ENCODE assay signal across 1 cellular context in the genomic region with DNA sequence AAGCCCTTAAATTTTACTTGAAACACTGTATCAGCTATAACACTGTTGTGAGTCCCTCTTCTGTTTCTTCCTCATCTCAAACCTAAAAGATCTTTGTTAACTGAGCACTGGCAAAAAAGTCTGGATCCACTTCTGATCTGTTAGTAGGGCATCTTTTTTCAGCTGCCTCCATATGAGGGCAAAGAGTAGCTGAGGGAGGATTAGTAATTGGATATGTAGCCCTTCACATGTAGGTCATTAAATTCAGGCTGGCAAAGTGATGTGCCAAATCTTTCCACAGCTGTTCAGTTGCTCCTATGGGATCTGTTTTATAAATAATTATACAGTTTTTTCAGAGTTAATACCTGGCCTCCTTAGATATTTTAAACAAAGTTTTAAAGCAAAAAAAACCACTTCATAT.
TF ChIP-seq lines count a peak whose summit lies in the region.

No MANE protein-coding gene starts in this region.

TF ChIP-seq in HCT116, 20 proteins besides CTCF, POLR2A, EP300 and RAD21 (continued from another document):
- TF ChIP-seq, protein P1, sequence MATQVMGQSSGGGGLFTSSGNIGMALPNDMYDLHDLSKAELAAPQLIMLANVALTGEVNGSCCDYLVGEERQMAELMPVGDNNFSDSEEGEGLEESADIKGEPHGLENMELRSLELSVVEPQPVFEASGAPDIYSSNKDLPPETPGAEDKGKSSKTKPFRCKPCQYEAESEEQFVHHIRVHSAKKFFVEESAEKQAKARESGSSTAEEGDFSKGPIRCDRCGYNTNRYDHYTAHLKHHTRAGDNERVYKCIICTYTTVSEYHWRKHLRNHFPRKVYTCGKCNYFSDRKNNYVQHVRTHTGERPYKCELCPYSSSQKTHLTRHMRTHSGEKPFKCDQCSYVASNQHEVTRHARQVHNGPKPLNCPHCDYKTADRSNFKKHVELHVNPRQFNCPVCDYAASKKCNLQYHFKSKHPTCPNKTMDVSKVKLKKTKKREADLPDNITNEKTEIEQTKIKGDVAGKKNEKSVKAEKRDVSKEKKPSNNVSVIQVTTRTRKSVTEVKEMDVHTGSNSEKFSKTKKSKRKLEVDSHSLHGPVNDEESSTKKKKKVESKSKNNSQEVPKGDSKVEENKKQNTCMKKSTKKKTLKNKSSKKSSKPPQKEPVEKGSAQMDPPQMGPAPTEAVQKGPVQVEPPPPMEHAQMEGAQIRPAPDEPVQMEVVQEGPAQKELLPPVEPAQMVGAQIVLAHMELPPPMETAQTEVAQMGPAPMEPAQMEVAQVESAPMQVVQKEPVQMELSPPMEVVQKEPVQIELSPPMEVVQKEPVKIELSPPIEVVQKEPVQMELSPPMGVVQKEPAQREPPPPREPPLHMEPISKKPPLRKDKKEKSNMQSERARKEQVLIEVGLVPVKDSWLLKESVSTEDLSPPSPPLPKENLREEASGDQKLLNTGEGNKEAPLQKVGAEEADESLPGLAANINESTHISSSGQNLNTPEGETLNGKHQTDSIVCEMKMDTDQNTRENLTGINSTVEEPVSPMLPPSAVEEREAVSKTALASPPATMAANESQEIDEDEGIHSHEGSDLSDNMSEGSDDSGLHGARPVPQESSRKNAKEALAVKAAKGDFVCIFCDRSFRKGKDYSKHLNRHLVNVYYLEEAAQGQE (IDR thresholded peaks at IDR 0.05; ENCODE audit: low read depth): no peak
- TF ChIP-seq SRF (IDR thresholded peaks at IDR 0.05; ENCODE audit: low read depth) (no peak), SP1 (IDR thresholded peaks at IDR 0.05; ENCODE audit: low read depth) (no peak), SIN3A (IDR thresholded peaks at IDR 0.05; ENCODE audit: low read depth) (no peak), ELF1 (IDR thresholded peaks at IDR 0.05; ENCODE audit: borderline replicate concordance, low read depth) (no peak), EZH2 (IDR thresholded peaks at IDR 0.05) (no peak), TCF7L2 (IDR thresholded peaks at IDR 0.05; ENCODE audit: borderline replicate concordance, extremely low read depth, insufficient read depth, insufficient read length) (no peak), EGR1 (IDR thresholded peaks at IDR 0.05; ENCODE audit: low read depth) (no peak), JUND (IDR thresholded peaks at IDR 0.05) (no peak), ZFX (IDR thresholded peaks at IDR 0.05) (no peak), YY1 (IDR thresholded peaks at IDR 0.05; ENCODE audit: extremely low read depth, insufficient replicate concordance, low read depth, low read length) (no peak)
- TF ChIP-seq, protein P2, sequence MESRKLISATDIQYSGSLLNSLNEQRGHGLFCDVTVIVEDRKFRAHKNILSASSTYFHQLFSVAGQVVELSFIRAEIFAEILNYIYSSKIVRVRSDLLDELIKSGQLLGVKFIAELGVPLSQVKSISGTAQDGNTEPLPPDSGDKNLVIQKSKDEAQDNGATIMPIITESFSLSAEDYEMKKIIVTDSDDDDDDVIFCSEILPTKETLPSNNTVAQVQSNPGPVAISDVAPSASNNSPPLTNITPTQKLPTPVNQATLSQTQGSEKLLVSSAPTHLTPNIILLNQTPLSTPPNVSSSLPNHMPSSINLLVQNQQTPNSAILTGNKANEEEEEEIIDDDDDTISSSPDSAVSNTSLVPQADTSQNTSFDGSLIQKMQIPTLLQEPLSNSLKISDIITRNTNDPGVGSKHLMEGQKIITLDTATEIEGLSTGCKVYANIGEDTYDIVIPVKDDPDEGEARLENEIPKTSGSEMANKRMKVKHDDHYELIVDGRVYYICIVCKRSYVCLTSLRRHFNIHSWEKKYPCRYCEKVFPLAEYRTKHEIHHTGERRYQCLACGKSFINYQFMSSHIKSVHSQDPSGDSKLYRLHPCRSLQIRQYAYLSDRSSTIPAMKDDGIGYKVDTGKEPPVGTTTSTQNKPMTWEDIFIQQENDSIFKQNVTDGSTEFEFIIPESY (IDR thresholded peaks at IDR 0.05; ENCODE audit: extremely low read depth, insufficient replicate concordance, low read length): no peak
- TF ChIP-seq, protein P3, sequence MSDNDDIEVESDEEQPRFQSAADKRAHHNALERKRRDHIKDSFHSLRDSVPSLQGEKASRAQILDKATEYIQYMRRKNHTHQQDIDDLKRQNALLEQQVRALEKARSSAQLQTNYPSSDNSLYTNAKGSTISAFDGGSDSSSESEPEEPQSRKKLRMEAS (IDR thresholded peaks at IDR 0.05): no peak
- TF ChIP-seq, protein P4, sequence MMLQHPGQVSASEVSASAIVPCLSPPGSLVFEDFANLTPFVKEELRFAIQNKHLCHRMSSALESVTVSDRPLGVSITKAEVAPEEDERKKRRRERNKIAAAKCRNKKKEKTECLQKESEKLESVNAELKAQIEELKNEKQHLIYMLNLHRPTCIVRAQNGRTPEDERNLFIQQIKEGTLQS (IDR thresholded peaks at IDR 0.05): no peak
